1 cellular context compared by ENCODE assay signal in the genomic region with DNA sequence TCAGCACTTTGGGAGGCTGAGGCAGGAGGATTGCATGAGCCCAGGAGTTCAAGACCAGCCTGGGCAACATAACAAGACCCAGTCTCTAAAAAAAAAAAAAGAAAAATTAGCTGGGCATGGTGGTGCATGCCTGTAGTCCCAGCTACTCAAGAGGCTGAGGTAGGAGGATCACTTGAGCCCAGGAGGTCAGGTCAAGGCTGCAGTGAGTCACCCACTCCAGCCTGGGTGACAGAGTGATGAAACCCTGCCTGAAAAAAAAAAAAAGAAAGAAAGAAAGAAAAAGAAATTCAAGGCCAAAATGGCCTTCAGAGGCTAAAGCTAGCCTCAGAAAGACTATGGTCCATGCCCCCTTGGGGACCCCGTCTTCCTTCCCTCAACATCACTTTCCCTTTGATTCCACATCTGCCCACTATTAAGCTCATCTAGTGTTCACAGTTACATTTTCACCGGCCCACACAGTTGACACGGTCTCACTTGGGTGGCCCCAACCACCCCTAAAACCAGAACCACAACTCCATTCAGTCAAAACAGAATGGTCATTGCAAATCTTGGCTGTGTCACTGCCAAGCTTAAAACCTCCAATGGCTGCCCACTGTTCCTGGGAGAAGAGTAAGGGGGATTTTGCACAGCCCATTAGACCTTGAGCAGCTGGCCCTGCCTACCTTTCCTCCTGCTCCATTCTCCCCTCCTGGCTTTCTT.
TF ChIP-seq lines count a peak whose summit lies in the region.

No MANE protein-coding gene starts in this region.

TF ChIP-seq in K562, 482 proteins besides CTCF, POLR2A, EP300 and RAD21 (continues in another document):
- no peak for TF ChIP-seq ETS2 (tag; IDR thresholded peaks at IDR 0.05; ENCODE audit: borderline replicate concordance, poor library complexity, severe bottlenecking)
- TF ChIP-seq ZNF217 (CRISPR knock-in tag; IDR thresholded peaks at IDR 0.05) = no peak
- TF ChIP-seq MTA2 (IDR thresholded peaks at IDR 0.05; ENCODE audit: low read depth) = no peak
- TF ChIP-seq NFATC3 (IDR thresholded peaks at IDR 0.05) = no peak
- no peak for TF ChIP-seq ZKSCAN8 (CRISPR knock-in tag; IDR thresholded peaks at IDR 0.05)
- TF ChIP-seq, protein P1, sequence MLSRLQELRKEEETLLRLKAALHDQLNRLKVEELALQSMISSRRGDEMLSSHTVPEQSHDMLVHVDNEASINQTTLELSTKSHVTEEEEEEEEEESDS (CRISPR knock-in tag; IDR thresholded peaks at IDR 0.05) = no peak
- TF ChIP-seq, protein P2, sequence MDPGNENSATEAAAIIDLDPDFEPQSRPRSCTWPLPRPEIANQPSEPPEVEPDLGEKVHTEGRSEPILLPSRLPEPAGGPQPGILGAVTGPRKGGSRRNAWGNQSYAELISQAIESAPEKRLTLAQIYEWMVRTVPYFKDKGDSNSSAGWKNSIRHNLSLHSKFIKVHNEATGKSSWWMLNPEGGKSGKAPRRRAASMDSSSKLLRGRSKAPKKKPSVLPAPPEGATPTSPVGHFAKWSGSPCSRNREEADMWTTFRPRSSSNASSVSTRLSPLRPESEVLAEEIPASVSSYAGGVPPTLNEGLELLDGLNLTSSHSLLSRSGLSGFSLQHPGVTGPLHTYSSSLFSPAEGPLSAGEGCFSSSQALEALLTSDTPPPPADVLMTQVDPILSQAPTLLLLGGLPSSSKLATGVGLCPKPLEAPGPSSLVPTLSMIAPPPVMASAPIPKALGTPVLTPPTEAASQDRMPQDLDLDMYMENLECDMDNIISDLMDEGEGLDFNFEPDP (CRISPR knock-in tag; IDR thresholded peaks at IDR 0.05) = no peak
- TF ChIP-seq, protein P3, sequence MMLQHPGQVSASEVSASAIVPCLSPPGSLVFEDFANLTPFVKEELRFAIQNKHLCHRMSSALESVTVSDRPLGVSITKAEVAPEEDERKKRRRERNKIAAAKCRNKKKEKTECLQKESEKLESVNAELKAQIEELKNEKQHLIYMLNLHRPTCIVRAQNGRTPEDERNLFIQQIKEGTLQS (IDR thresholded peaks at IDR 0.05) = peak; percentile 65
- TF ChIP-seq, protein P3 (CRISPR knock-in tag; conservative IDR thresholded peaks at IDR 0.05) = no peak
- TF ChIP-seq, protein P4, sequence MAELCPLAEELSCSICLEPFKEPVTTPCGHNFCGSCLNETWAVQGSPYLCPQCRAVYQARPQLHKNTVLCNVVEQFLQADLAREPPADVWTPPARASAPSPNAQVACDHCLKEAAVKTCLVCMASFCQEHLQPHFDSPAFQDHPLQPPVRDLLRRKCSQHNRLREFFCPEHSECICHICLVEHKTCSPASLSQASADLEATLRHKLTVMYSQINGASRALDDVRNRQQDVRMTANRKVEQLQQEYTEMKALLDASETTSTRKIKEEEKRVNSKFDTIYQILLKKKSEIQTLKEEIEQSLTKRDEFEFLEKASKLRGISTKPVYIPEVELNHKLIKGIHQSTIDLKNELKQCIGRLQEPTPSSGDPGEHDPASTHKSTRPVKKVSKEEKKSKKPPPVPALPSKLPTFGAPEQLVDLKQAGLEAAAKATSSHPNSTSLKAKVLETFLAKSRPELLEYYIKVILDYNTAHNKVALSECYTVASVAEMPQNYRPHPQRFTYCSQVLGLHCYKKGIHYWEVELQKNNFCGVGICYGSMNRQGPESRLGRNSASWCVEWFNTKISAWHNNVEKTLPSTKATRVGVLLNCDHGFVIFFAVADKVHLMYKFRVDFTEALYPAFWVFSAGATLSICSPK (IDR thresholded peaks at IDR 0.05; ENCODE audit: borderline replicate concordance) = no peak
- TF ChIP-seq, protein P5, sequence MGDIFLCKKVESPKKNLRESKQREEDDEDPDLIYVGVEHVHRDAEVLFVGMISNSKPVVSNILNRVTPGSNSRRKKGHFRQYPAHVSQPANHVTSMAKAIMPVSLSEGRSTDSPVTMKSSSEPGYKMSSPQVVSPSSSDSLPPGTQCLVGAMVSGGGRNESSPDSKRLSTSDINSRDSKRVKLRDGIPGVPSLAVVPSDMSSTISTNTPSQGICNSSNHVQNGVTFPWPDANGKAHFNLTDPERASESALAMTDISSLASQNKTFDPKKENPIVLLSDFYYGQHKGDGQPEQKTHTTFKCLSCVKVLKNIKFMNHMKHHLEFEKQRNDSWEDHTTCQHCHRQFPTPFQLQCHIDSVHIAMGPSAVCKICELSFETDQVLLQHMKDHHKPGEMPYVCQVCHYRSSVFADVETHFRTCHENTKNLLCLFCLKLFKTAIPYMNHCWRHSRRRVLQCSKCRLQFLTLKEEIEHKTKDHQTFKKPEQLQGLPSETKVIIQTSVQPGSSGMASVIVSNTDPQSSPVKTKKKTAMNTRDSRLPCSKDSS (IDR thresholded peaks at IDR 0.05; ENCODE audit: low read depth, partially characterized antibody) = no peak
- TF ChIP-seq ZNF12 (CRISPR knock-in tag; IDR thresholded peaks at IDR 0.05) = no peak
- no peak for TF ChIP-seq FOXA1 (IDR thresholded peaks at IDR 0.05; ENCODE audit: borderline replicate concordance)
- no peak for TF ChIP-seq FOXA3 (CRISPR knock-in tag; conservative IDR thresholded peaks at IDR 0.05 in 1 of 2, IDR thresholded peaks at IDR 0.05 in 1 of 2)
- TF ChIP-seq, protein P6, sequence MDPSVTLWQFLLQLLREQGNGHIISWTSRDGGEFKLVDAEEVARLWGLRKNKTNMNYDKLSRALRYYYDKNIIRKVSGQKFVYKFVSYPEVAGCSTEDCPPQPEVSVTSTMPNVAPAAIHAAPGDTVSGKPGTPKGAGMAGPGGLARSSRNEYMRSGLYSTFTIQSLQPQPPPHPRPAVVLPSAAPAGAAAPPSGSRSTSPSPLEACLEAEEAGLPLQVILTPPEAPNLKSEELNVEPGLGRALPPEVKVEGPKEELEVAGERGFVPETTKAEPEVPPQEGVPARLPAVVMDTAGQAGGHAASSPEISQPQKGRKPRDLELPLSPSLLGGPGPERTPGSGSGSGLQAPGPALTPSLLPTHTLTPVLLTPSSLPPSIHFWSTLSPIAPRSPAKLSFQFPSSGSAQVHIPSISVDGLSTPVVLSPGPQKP (CRISPR knock-in tag; IDR thresholded peaks at IDR 0.05) = no peak
- no peak for TF ChIP-seq DDX20 (tag; IDR thresholded peaks at IDR 0.05; ENCODE audit: low read depth)
- TF ChIP-seq, protein P7, sequence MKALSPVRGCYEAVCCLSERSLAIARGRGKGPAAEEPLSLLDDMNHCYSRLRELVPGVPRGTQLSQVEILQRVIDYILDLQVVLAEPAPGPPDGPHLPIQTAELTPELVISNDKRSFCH (CRISPR knock-in tag; IDR thresholded peaks at IDR 0.05) = no peak
- TF ChIP-seq, protein P7 (tag; IDR thresholded peaks at IDR 0.05) = no peak
- TF ChIP-seq CEBPG (CRISPR knock-in tag; IDR thresholded peaks at IDR 0.05) = 0 out of 2 replicates have a peak, but pooled peaks have one; percentile 30
- TF ChIP-seq CEBPG (tag; conservative IDR thresholded peaks at IDR 0.05 in 1 of 2, IDR thresholded peaks at IDR 0.05 in 1 of 2) = 0 out of 4 replicates have a peak, but pooled peaks of 1 of the 2 experiments have one; percentile 55
- TF ChIP-seq DPF2 (IDR thresholded peaks at IDR 0.05) = 0 out of 2 replicates have a peak, but pooled peaks have one; percentile 18
- TF ChIP-seq KDM5B (IDR thresholded peaks at IDR 0.05; ENCODE audit: insufficient replicate concordance, low read depth, low read length) = no peak
- TF ChIP-seq CBFA2T3 (IDR thresholded peaks at IDR 0.05) = no peak
- TF ChIP-seq ZFX (CRISPR knock-in tag; IDR thresholded peaks at IDR 0.05) = no peak
- TF ChIP-seq, protein P8, sequence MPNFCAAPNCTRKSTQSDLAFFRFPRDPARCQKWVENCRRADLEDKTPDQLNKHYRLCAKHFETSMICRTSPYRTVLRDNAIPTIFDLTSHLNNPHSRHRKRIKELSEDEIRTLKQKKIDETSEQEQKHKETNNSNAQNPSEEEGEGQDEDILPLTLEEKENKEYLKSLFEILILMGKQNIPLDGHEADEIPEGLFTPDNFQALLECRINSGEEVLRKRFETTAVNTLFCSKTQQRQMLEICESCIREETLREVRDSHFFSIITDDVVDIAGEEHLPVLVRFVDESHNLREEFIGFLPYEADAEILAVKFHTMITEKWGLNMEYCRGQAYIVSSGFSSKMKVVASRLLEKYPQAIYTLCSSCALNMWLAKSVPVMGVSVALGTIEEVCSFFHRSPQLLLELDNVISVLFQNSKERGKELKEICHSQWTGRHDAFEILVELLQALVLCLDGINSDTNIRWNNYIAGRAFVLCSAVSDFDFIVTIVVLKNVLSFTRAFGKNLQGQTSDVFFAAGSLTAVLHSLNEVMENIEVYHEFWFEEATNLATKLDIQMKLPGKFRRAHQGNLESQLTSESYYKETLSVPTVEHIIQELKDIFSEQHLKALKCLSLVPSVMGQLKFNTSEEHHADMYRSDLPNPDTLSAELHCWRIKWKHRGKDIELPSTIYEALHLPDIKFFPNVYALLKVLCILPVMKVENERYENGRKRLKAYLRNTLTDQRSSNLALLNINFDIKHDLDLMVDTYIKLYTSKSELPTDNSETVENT (CRISPR knock-in tag; IDR thresholded peaks at IDR 0.05) = no peak
- no peak for TF ChIP-seq ZNF133 (CRISPR knock-in tag; IDR thresholded peaks at IDR 0.05)
- no peak for TF ChIP-seq IRF2 (CRISPR knock-in tag; IDR thresholded peaks at IDR 0.05)
- no peak for TF ChIP-seq FOS (IDR thresholded peaks at IDR 0.05; ENCODE audit: extremely low read depth, insufficient read length)
- TF ChIP-seq MTA3 (IDR thresholded peaks at IDR 0.05; ENCODE audit: borderline replicate concordance) = no peak
- TF ChIP-seq NR1H2 (CRISPR knock-in tag; IDR thresholded peaks at IDR 0.05) = no peak
- TF ChIP-seq, protein P9, sequence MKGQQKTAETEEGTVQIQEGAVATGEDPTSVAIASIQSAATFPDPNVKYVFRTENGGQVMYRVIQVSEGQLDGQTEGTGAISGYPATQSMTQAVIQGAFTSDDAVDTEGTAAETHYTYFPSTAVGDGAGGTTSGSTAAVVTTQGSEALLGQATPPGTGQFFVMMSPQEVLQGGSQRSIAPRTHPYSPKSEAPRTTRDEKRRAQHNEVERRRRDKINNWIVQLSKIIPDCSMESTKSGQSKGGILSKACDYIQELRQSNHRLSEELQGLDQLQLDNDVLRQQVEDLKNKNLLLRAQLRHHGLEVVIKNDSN (CRISPR knock-in tag; IDR thresholded peaks at IDR 0.05) = no peak
- TF ChIP-seq, protein P10, sequence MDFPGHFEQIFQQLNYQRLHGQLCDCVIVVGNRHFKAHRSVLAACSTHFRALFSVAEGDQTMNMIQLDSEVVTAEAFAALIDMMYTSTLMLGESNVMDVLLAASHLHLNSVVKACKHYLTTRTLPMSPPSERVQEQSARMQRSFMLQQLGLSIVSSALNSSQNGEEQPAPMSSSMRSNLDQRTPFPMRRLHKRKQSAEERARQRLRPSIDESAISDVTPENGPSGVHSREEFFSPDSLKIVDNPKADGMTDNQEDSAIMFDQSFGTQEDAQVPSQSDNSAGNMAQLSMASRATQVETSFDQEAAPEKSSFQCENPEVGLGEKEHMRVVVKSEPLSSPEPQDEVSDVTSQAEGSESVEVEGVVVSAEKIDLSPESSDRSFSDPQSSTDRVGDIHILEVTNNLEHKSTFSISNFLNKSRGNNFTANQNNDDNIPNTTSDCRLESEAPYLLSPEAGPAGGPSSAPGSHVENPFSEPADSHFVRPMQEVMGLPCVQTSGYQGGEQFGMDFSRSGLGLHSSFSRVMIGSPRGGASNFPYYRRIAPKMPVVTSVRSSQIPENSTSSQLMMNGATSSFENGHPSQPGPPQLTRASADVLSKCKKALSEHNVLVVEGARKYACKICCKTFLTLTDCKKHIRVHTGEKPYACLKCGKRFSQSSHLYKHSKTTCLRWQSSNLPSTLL (IDR thresholded peaks at IDR 0.05) = no peak
- TF ChIP-seq RBFOX2 (IDR thresholded peaks at IDR 0.05; ENCODE audit: low read depth, low read length) = no peak
- TF ChIP-seq ZC3H11A (IDR thresholded peaks at IDR 0.05; ENCODE audit: low read depth, low read length) = no peak
- no peak for TF ChIP-seq KLF13 (tag; IDR thresholded peaks at IDR 0.05; ENCODE audit: borderline replicate concordance, low read depth)
- TF ChIP-seq, protein P11, sequence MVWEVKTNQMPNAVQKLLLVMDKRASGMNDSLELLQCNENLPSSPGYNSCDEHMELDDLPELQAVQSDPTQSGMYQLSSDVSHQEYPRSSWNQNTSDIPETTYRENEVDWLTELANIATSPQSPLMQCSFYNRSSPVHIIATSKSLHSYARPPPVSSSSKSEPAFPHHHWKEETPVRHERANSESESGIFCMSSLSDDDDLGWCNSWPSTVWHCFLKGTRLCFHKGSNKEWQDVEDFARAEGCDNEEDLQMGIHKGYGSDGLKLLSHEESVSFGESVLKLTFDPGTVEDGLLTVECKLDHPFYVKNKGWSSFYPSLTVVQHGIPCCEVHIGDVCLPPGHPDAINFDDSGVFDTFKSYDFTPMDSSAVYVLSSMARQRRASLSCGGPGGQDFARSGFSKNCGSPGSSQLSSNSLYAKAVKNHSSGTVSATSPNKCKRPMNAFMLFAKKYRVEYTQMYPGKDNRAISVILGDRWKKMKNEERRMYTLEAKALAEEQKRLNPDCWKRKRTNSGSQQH (CRISPR knock-in tag; IDR thresholded peaks at IDR 0.05) = no peak
- no peak for TF ChIP-seq ZNF695 (CRISPR knock-in tag; IDR thresholded peaks at IDR 0.05)
- TF ChIP-seq ARID1B (IDR thresholded peaks at IDR 0.05) = no peak
